Comparison of ENCODE assay signal across 1 cellular context in genomic region chr2:221612171-221612570, GRCh38.
TF ChIP-seq lines count a peak whose summit lies in the region.

No MANE protein-coding gene starts in this region.

TF ChIP-seq in IMR-90, 13 proteins besides CTCF, POLR2A, EP300 and RAD21 (continued from another document):
- TF ChIP-seq BHLHE40 (IDR thresholded peaks at IDR 0.05; ENCODE audit: low read depth, low read length), result no peak
TF ChIP-seq in IMR-90: peak in this region for 0.
